Comparison of ENCODE assay signal across 8 cellular contexts in the genomic region with DNA sequence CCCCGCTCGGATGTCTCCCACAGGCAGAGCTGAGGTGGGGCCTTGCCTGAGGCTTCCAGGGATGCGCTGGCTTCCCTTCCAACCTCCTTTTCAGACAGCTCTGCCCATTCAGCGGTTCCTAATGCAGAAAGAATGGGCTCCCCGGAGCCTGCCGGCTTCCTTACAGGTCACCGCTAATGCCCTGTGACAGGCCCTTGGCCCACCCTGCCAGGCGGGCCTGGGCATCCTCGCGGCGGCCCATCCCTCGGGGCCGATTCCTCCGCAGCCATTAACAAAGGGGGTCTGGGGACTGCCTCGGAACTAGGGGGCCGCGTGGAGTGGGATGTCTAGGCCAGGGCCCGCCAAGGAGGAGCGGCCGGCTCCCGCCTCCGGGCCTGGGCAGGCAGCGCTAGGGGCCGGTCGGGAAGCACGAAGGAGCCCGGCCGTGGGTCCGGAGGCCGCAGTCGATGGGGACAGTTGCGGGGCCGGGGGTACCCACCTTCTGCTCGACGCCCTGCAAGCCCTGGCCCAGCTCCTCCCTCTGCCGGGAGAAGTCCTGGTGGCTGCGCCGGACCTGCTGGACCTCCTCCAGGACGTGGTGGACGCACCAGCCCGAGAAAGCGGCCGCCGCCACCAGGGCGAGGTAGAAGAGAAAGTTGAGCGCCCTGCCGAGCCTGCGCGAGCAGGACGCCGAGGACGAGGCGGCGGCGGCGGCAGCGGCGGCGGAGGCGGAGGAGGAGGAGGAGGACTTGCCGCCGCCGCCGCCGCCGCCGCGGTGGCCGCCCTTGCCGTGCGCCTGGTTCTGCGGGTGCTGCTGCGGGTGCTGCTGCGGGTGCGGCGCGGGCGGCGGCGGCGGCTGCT. TPM values are rescaled to one million over a fixed set of nuclear protein-coding genes. Genes with fewer than 3 reads are reported as not detected.
DNase-seq lines count a peak whose midpoint lies in the region; ATAC-seq, FAIRE-seq and TF ChIP-seq lines count a peak whose summit lies in the region.

No MANE protein-coding gene starts in this region.

- 5 to 15% (median 6%) methylated on average over 21 to 81 of the region's 81 CpGs for WGBS in spleen, 5 donors

- peak overlapping the region; percentile 69 for H3K27ac Mint-ChIP-seq in central memory CD8-positive, alpha-beta T cell (ENCODE audit: low read depth)

- peak overlapping the region; percentile 59 for H3K27ac ChIP-seq in HL-60 (replicated peaks)
- H3K27ac ChIP-seq in spleen: peak overlapping the region; percentile 77 to 100 (median 98)

- H3K9me3 Mint-ChIP-seq in central memory CD8-positive, alpha-beta T cell: no peaks in the 10 kb centered on the region

- no peak for FAIRE-seq in GM19239 (lab: Jason Lieb, UNC)

- TF ChIP-seq POLR2A in spleen (IDR thresholded peaks at IDR 0.05): no peak

- DNase-seq in AG09309 (ENCODE audit: low read depth): no peak
- peak; percentile 67 for DNase-seq in GM19239 (ENCODE audit: insufficient read length, low spot score)
- DNase-seq in HL-60 (ENCODE audit: low read depth in 1 of 2, low spot score in 1 of 2): peak in 1 of 2 experiments; percentile 22
- DNase-seq in central memory CD8-positive, alpha-beta T cell (ENCODE audit: low spot score in 2 of 2): peak; percentile 28
- DNase-seq in iris pigment epithelial cell (ENCODE audit: low read depth): peak; percentile 76
- DNase-seq in spleen: peak; percentile 92
- DNase-seq in DMS114 treated with DMSO at 0.1 percent for 48 hours (lab: John Stamatoyannopoulos, UW; ENCODE audit: unreplicated experiment): no peak

- no peaks in the 10 kb centered on the region for H3K27me3 Mint-ChIP-seq in central memory CD8-positive, alpha-beta T cell

- peak; percentile 64 for ATAC-seq in central memory CD8-positive, alpha-beta T cell (replicated peaks; ENCODE audit: extremely low read depth, poor library complexity, severe bottlenecking)

- TF ChIP-seq CTCF in AG09309 (IDR thresholded peaks at IDR 0.05; ENCODE audit: control insufficient read depth, insufficient read depth, low read depth, low read length, missing control alignments) (peak; percentile 9), HL-60 (IDR thresholded peaks at IDR 0.05; ENCODE audit: insufficient read depth, low read length) (no peak), WI38 (IDR thresholded peaks at IDR 0.05; ENCODE audit: low read depth, low read length) (0 out of 2 replicates have a peak, but pooled peaks have one; percentile 3), spleen (IDR thresholded peaks at IDR 0.05 in 8 of 11, conservative IDR thresholded peaks at IDR 0.05 in 3 of 11) (peak in 2 of 11 experiments; percentile 22 to 28)

- no peaks in the 10 kb centered on the region for H3K9me3 ChIP-seq in spleen

- peaks cover 18 to 88% (median 53%) of the 10 kb centered on the region in 6 donors for H3K4me1 ChIP-seq in spleen

- peak overlapping the region; percentile 65 for H3K4me3 ChIP-seq in AG09309 (ENCODE audit: control insufficient read depth, low read depth, low read length)
- peak overlapping the region; percentile 40 for H3K4me3 ChIP-seq in HL-60 (replicated peaks; ENCODE audit: insufficient read depth, low read length)
- H3K4me3 ChIP-seq in WI38 (ENCODE audit: low read depth, low read length): peak overlapping the region; percentile 93
- H3K4me3 ChIP-seq in spleen: peak overlapping the region; percentile 41 to 87 (median 61)

- H3K27me3 ChIP-seq in HL-60 (ENCODE audit: insufficient read depth, poor library complexity, severe bottlenecking): peaks cover 30% of the 10 kb centered on the region
- H3K27me3 ChIP-seq in spleen (replicated peaks in 1 of 7): peaks cover 0 to 25% (median 0%) of the 10 kb centered on the region in 7 donors

- peaks cover 0 to 20% (median 0%) of the 10 kb centered on the region in 6 donors for H3K36me3 ChIP-seq in spleen

- peaks cover 8% of the 10 kb centered on the region for H3K36me3 Mint-ChIP-seq in central memory CD8-positive, alpha-beta T cell (ENCODE audit: insufficient read depth)

- intact Hi-C loops in spleen (cut with DNase I; ENCODE audit: low total_unique reads): no loop called here

- H3K4me1 Mint-ChIP-seq in central memory CD8-positive, alpha-beta T cell: peaks cover 17% of the 10 kb centered on the region

- peak overlapping the region; percentile 70 for H3K4me3 Mint-ChIP-seq in central memory CD8-positive, alpha-beta T cell

RNA-seq across cellular contexts. Expression of gene CKAP4, which starts 0.7 kb away (rescaled TPM):
- 10 to 100 TPM; 21.6 to 63.0 (median 39.7) TPM for total RNA-seq in spleen
- polyA plus RNA-seq in spleen: 1 to 10 TPM; 4.5 to 8.9 (median 5.3) TPM

RNA-seq across cellular contexts. Expression of gene TCP11L2, which starts 55.4 kb away (rescaled TPM):
- total RNA-seq in spleen: 10 to 100 TPM; 39.3 to 88.3 (median 52.1) TPM
- polyA plus RNA-seq in spleen: 1 to 10 TPM; 1.2 to 4.7 (median 2.6) TPM

Comparison
In these comparisons a context has a peak if more than half of its experiments do, and no peak if none do; other contexts are left out.
1. DNase-seq: peak in GM19239 (single experiment), central memory CD8-positive, alpha-beta T cell (2 of 2), iris pigment epithelial cell (single experiment) and spleen (single experiment); none in AG09309 (single experiment) and DMS114 treated with DMSO at 0.1 percent for 48 hours (single experiment).
2. H3K4me3 ChIP-seq: peak in every context shown above with its lines; median percentile 93 in WI38; 65 in AG09309; 61 in spleen; 40 in HL-60.